19 cellular contexts compared by ENCODE assay signal in the genomic region with DNA sequence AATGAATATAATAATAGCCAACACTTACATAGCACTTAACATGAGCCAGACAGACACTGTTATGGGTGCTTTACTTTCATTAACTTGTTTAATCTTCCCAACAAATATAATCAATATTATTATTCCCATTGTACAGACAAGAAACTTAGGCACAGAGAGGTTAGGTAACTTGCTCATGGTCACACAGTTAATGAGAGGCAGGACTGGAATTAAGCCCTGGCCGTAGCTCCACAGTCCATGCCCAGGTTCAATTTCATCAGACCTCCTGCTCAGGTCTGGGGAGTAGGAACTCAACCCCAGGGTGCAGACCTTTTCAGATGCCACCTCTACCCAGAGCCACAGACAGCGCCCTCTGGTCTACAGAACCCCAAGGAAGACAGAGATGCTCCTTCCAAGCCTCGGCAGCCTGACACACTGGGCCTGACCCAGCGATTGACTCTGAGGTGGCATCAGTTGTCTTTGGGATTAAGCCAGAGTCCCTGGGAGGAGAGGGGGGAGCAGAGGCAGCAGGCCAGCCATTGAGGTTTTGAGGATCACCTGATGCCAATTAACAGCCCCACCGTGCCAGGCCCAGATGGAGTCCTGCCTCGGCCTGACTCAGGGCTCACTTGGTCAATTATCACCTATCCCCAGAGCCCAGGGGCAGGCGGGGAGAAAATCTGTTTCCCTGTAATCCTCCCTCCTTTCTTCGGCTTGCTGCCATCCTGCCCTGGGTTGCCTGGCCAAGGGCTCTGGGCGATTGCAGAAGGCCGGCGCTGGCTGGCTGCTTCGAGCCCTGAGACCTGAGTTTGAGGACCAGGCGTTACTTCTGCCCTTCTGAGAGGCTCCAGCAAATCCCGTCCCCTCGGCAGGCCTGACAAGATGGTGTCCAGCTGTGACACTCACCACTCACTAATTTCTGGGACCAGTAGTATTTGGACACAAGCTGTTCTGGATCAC.
DNase-seq lines count a peak whose midpoint lies in the region; TF ChIP-seq lines count a peak whose summit lies in the region.
"Had no signal": no experiment of that assay in that cellular context is flagged by ENCODE, and none has a peak within 500 bp of the region (broad histone marks: within the 10 kb centered on the region; RNA-seq: fewer than 3 reads in every experiment).

No MANE protein-coding gene starts in this region.

- peak overlapping the region; percentile 48 for H3K18ac ChIP-seq in neuronal stem cell (ENCODE audit: low read length)

- no peak overlapping the region for H2AK5ac ChIP-seq in neuronal stem cell (ENCODE audit: low read depth, low read length)

- no peak overlapping the region for H2AFZ ChIP-seq in neuronal stem cell (ENCODE audit: low read length)
- H2AFZ ChIP-seq: hepatocyte had no signal

- H3K27ac ChIP-seq in dorsolateral prefrontal cortex (peak overlapping the region in 44 of 59 donors; percentile 0 to 96 (median 66)), neuronal stem cell (replicated peaks; ENCODE audit: low read length) (no peak overlapping the region)
- H3K27ac ChIP-seq: coronary artery, hepatocyte, left ventricle myocardium inferior had no signal

- H3K4me2 ChIP-seq in neuronal stem cell (ENCODE audit: insufficient read depth, low read length, poor library complexity, severe bottlenecking) = no peak overlapping the region
- H3K4me2 ChIP-seq: hepatocyte had no signal

- intact Hi-C loops in dorsolateral prefrontal cortex (cut with DNase I) = no loop called here

- no peak overlapping the region for H3K4ac ChIP-seq in neuronal stem cell (ENCODE audit: low read length)

- no peaks in the 10 kb centered on the region for H3K9me3 ChIP-seq in neuronal stem cell (replicated peaks in 1 of 2; ENCODE audit: control insufficient read depth in 2 of 2, insufficient read depth in 1 of 2, low read depth in 1 of 2, low read length in 2 of 2)
- H3K9me3 ChIP-seq: left ventricle myocardium inferior had no signal

- H2BK15ac ChIP-seq in neuronal stem cell (ENCODE audit: low read length) = no peak overlapping the region

- WGBS in neuronal stem cell (ENCODE audit: extremely low coverage in 2 of 2, insufficient read length in 2 of 2, insufficient replicate concordance in 1 of 2), 2 donors = no CpG with 5 or more reads among the region's 15 CpGs

- peak; percentile 88 for DNase-seq in DMS 273 (lab: John Stamatoyannopoulos, UW; ENCODE audit: unreplicated experiment)
- peak; percentile 95 for DNase-seq in NCI-H446 treated with DMSO at 0.1 percent for 48 hours (lab: John Stamatoyannopoulos, UW)
- DNase-seq in dorsolateral prefrontal cortex = peak in 1 of 10 donors; percentile 80
- DNase-seq in neuronal stem cell (ENCODE audit: low spot score) = no peak
- DNase-seq in AG08396 (ENCODE audit: low spot score) = no peak
- no peak for DNase-seq in iPS-NIHi7 (ENCODE audit: extremely low spot score)
- no peak for DNase-seq in AG08395 (ENCODE audit: low spot score)
- DNase-seq: activated B cell treated with CpG ODN at 0.5 μM for 24 hours; activated CD4-positive, alpha-beta T cell treated with anti-CD3 and anti-CD28 coated beads, Interleukin-2, amount 50 U/mL, for 4 hours; activated CD8-positive, alpha-beta memory T cell treated with anti-CD3 and anti-CD28 coated beads, Interleukin-2, amount 50 U/mL, for 4 hours; activated naive CD8-positive, alpha-beta T cell treated with anti-CD3 and anti-CD28 coated beads, Interleukin-2, amount 10 ng/mL, durations not matched to agents 7 days and 5 days; CD4-positive, alpha-beta memory T cell; DMS53; left ventricle myocardium inferior; NCI-H1694 treated with DMSO at 0.1 percent for 48 hours; nephron progenitor cell; T1000 had no signal

- no peak overlapping the region for H4K8ac ChIP-seq in neuronal stem cell (ENCODE audit: low read depth, low read length)

- H2BK120ac ChIP-seq in neuronal stem cell (ENCODE audit: low read depth, low read length) = no peak overlapping the region

- no peak overlapping the region for H2BK5ac ChIP-seq in neuronal stem cell (ENCODE audit: low read length)

- peaks cover 0 to 8% of the 10 kb centered on the region in 2 donors for H3K4me1 ChIP-seq in neuronal stem cell (ENCODE audit: control insufficient read depth in 2 of 2, insufficient read depth in 1 of 2, low read depth in 1 of 2, low read length in 2 of 2)

- H3K79me1 ChIP-seq in neuronal stem cell (ENCODE audit: low read depth, low read length) = no peaks in the 10 kb centered on the region

- no peak overlapping the region for H2BK12ac ChIP-seq in neuronal stem cell (ENCODE audit: low read length)

- H3K27me3 ChIP-seq in dorsolateral prefrontal cortex (no peaks in the 10 kb centered on the region), neuronal stem cell (ENCODE audit: control insufficient read depth in 3 of 3, insufficient read depth in 3 of 3, low read depth in 1 of 3, low read length in 3 of 3) (peaks cover 0 to 4% (median 0%) of the 10 kb centered on the region in 3 experiments)
- H3K27me3 ChIP-seq: hepatocyte had no signal

- H3K4me3 ChIP-seq in dorsolateral prefrontal cortex (no peak overlapping the region), neuronal stem cell (ENCODE audit: low read length in 2 of 2) (no peak overlapping the region)
- H3K4me3 ChIP-seq: coronary artery, hepatocyte, left ventricle myocardium inferior had no signal

- no peak for TF ChIP-seq CTCF in dorsolateral prefrontal cortex (IDR thresholded peaks at IDR 0.05 in 54 of 56, conservative IDR thresholded peaks at IDR 0.05 in 2 of 56; ENCODE audit: low read depth in 1 of 56, partially characterized antibody in 56 of 56)

- no peak overlapping the region for H3K9ac ChIP-seq in neuronal stem cell (ENCODE audit: low read depth, low read length, poor library complexity)

- H3K23ac ChIP-seq in neuronal stem cell (ENCODE audit: low read depth, low read length, poor library complexity) = no peak overlapping the region

- H4K91ac ChIP-seq in neuronal stem cell (ENCODE audit: low read depth, low read length, poor library complexity) = no peak overlapping the region

- H3K14ac ChIP-seq in neuronal stem cell (ENCODE audit: low read length) = peak overlapping the region; percentile 91

- H3K36me3 ChIP-seq in neuronal stem cell (replicated peaks in 1 of 2; ENCODE audit: control insufficient read depth in 2 of 2, insufficient read depth in 2 of 2, low read length in 2 of 2) = no peaks in the 10 kb centered on the region
- H3K36me3 ChIP-seq: left ventricle myocardium inferior had no signal

Comparison
In these comparisons a context has a peak if more than half of its experiments do, and no peak if none do; other contexts are left out.
1. DNase-seq: peak in DMS 273 (single experiment) and NCI-H446 treated with DMSO at 0.1 percent for 48 hours (single experiment); none in neuronal stem cell (single experiment), AG08396 (single experiment), iPS-NIHi7 (single experiment) and AG08395 (single experiment).